In genomic region chrX:8314881-8315280, GRCh38 we compare ENCODE assay signal across 28 cellular contexts.
"Had no signal": no experiment of that assay in that cellular context is flagged by ENCODE, and none has a peak within 500 bp of the region (broad histone marks: within the 10 kb centered on the region; RNA-seq: fewer than 3 reads in every experiment).

No MANE protein-coding gene starts in this region.

- H3K9me3 ChIP-seq: colonic mucosa, esophagus muscularis mucosa, esophagus squamous epithelium, gastrocnemius medialis, gastroesophageal sphincter, heart left ventricle had no signal

- DNase-seq: colonic mucosa; cortex of kidney; dermis blood vessel endothelial cell; dorsolateral prefrontal cortex; effector CD4-positive, alpha-beta T cell; effector CD8-positive, alpha-beta T cell; effector memory CD4-positive, alpha-beta T cell; effector memory CD8-positive, alpha-beta T cell; endodermal cell; erythroblast; esophagus squamous epithelium; foreskin fibroblast; foreskin keratinocyte; foreskin melanocyte; gastrocnemius medialis; glutamatergic neuron; head of caudate nucleus; heart left ventricle; heart right ventricle had no signal

- FAIRE-seq: colon, endometrium, endothelial cell of umbilical vein, frontal cortex had no signal

- H3K36me3 ChIP-seq: colonic mucosa, esophagus muscularis mucosa, esophagus squamous epithelium, gastrocnemius medialis, gastroesophageal sphincter, heart left ventricle, heart right ventricle had no signal

- H3K4me1 ChIP-seq: colonic mucosa, esophagus muscularis mucosa, esophagus squamous epithelium, foreskin keratinocyte, gastrocnemius medialis, gastroesophageal sphincter, heart left ventricle, heart right ventricle had no signal

- H3K27me3 ChIP-seq: colonic mucosa, esophagus muscularis mucosa, esophagus squamous epithelium, foreskin keratinocyte, gastrocnemius medialis, gastroesophageal sphincter, heart left ventricle, heart right ventricle had no signal

- H3K27ac ChIP-seq: colonic mucosa, coronary artery, dorsolateral prefrontal cortex, epithelial cell of prostate, esophagus muscularis mucosa, esophagus squamous epithelium, foreskin keratinocyte, gastrocnemius medialis, gastroesophageal sphincter, heart left ventricle, heart right ventricle had no signal

- ATAC-seq: effector memory CD8-positive, alpha-beta T cell; esophagus mucosa; foreskin keratinocyte; gastrocnemius medialis; gastroesophageal sphincter; heart left ventricle; heart right ventricle had no signal

- H3K4me3 ChIP-seq: colonic mucosa, coronary artery, dorsolateral prefrontal cortex, esophagus muscularis mucosa, esophagus squamous epithelium, gastrocnemius medialis, gastroesophageal sphincter, heart left ventricle, heart right ventricle had no signal
